In genomic region chrX:45758738-45759397, GRCh38 we compare ENCODE assay signal across 8 cellular contexts.
DNase-seq lines count a peak whose midpoint lies in the region; ATAC-seq and TF ChIP-seq lines count a peak whose summit lies in the region.

No MANE protein-coding gene starts in this region.

- peaks cover 61% of the 10 kb centered on the region for H3K79me2 ChIP-seq in neural progenitor cell (ENCODE audit: low read depth)

- H3K27ac Mint-ChIP-seq in neural progenitor cell = no peak overlapping the region

- H4K20me1 ChIP-seq in neural progenitor cell (ENCODE audit: low read depth) = peaks cover 10% of the 10 kb centered on the region

- H3K4me3 ChIP-seq in neural progenitor cell = no peak overlapping the region

- H3F3A ChIP-seq in neural progenitor cell (ENCODE audit: low read depth) = no peaks in the 10 kb centered on the region

- H3K36me3 ChIP-seq in neural progenitor cell = no peaks in the 10 kb centered on the region

- no peaks in the 10 kb centered on the region for H3K9me3 ChIP-seq in neural progenitor cell (ENCODE audit: low read depth)

- H3K4me1 Mint-ChIP-seq in neural progenitor cell = peaks cover 2% of the 10 kb centered on the region

- no peaks in the 10 kb centered on the region for H3K9me3 Mint-ChIP-seq in neural progenitor cell

- no peak for DNase-seq in epithelial cell of prostate (ENCODE audit: low read depth, low spot score)
- DNase-seq in NCI-H2196 treated with DMSO at 0.1 percent for 48 hours (lab: John Stamatoyannopoulos, UW; ENCODE audit: unreplicated experiment) = no peak
- DNase-seq in germinal center (ENCODE audit: low spot score) = no peak
- DNase-seq in NCI-H1930 (lab: John Stamatoyannopoulos, UW) = no peak
- DNase-seq in neural progenitor cell (ENCODE audit: low spot score) = no peak

- H2AFZ ChIP-seq in neural progenitor cell (replicated peaks) = no peak overlapping the region

- ATAC-seq in GM18909 (IDR thresholded peaks at IDR 0.05; ENCODE audit: poor library complexity, unreplicated experiment) (peak; percentile 75), HG02763 (IDR thresholded peaks at IDR 0.05; ENCODE audit: unreplicated experiment) (peak; percentile 70)

- no peak for TF ChIP-seq CTCF in neural progenitor cell (IDR thresholded peaks at IDR 0.05)

- no peak overlapping the region for H3K4me3 Mint-ChIP-seq in neural progenitor cell

- peak overlapping the region; percentile 96 for H3K27ac ChIP-seq in epithelial cell of prostate
- no peak overlapping the region for H3K27ac ChIP-seq in neural progenitor cell

- no peaks in the 10 kb centered on the region for H3K27me3 ChIP-seq in neural progenitor cell

- H3K4me1 ChIP-seq in neural progenitor cell = no peaks in the 10 kb centered on the region

- H3K36me3 Mint-ChIP-seq in neural progenitor cell = peaks cover 2% of the 10 kb centered on the region

- H3K27me3 Mint-ChIP-seq in neural progenitor cell (ENCODE audit: insufficient read depth, low read depth) = no peaks in the 10 kb centered on the region

- no peak overlapping the region for H3K9ac ChIP-seq in neural progenitor cell

- no peak overlapping the region for H3K4me2 ChIP-seq in neural progenitor cell

TF ChIP-seq in PFSK-1, 5 proteins besides CTCF, POLR2A, EP300 and RAD21:
- peak; percentile 41 for TF ChIP-seq POLR2AphosphoS5 (IDR thresholded peaks at IDR 0.05; ENCODE audit: low read depth, low read length)
- TF ChIP-seq FOXP2 (optimal IDR thresholded peaks at IDR 0.05; ENCODE audit: borderline replicate concordance, extremely low read depth, extremely low read length, insufficient read depth) = no peak
- TF ChIP-seq TAF1 (IDR thresholded peaks at IDR 0.05; ENCODE audit: borderline replicate concordance, insufficient read depth, low read length) = no peak
